ENCODE assay signal across 21 cellular contexts in genomic region chr12:69993433-69993832, GRCh38.
"Had no signal": no experiment of that assay in that cellular context is flagged by ENCODE, and none has a peak within 500 bp of the region (broad histone marks: within the 10 kb centered on the region; RNA-seq: fewer than 3 reads in every experiment).

No MANE protein-coding gene starts in this region.

- H3K36me3 ChIP-seq: heart left ventricle, left ventricle myocardium inferior, ovary, stomach, tibial nerve, upper lobe of left lung had no signal

- H3K4me3 ChIP-seq: heart left ventricle, left ventricle myocardium inferior, lung, mucosa of descending colon, ovary, skin epidermis, stomach, testis, tibial nerve, upper lobe of left lung had no signal

- H3K27me3 ChIP-seq: heart left ventricle, ovary, stomach, testis, tibial nerve, upper lobe of left lung had no signal

- H3K9me3 ChIP-seq: mucosa of descending colon, ovary, stomach, testis, tibial nerve, upper lobe of left lung had no signal

- H3K27ac ChIP-seq: heart left ventricle, left ventricle myocardium inferior, ovary, skin epidermis, stomach, testis, tibial nerve, upper lobe of left lung had no signal

- DNase-seq: heart left ventricle; islet precursor cell; left ventricle myocardium inferior; mesendoderm; midbrain; mucosa of descending colon; naive thymus-derived CD4-positive, alpha-beta T cell; ovary; right cardiac atrium; stimulated activated CD4-positive, alpha-beta T cell treated with anti-CD3 and anti-CD28 coated beads, Interleukin-12 subunit alpha, Interleukin-12 subunit beta, amount 100 ng/mL, for 4 hours; stimulated activated CD4-positive, alpha-beta T cell treated with anti-CD3 and anti-CD28 coated beads, Interleukin-15, amount 100 ng/mL, for 24 hours; stimulated activated CD4-positive, alpha-beta T cell treated with anti-CD3 and anti-CD28 coated beads, Interleukin-2, amount 100 ng/mL, for 24 hours; stimulated activated CD4-positive, alpha-beta T cell treated with anti-CD3 and anti-CD28 coated beads, Interleukin-4, amount 100 ng/mL, for 1 hour; stimulated activated naive B cell treated with anti-CD40 and anti-IgM and Interleukin-4, amounts not matched to agents 10 μg/mL and 1 μg/mL and 100 μg/mL, for 72 hours; stimulated activated naive CD8-positive, alpha-beta T cell treated with anti-CD3 and anti-CD28 coated beads, Interleukin-15, Interleukin-2, amounts not matched to agents 100 U/mL and 50 U/mL, for 24 hours; stomach; testis; upper lobe of left lung had no signal
